ENCODE assay signal across 11 cellular contexts in genomic region chr12:57476993-57477709, GRCh38. TPM values are rescaled to one million over a fixed set of nuclear protein-coding genes. Genes with fewer than 3 reads are reported as not detected.
DNase-seq lines count a peak whose midpoint lies in the region; ATAC-seq and TF ChIP-seq lines count a peak whose summit lies in the region.
"Had no signal": no experiment of that assay in that cellular context is flagged by ENCODE, and none has a peak within 500 bp of the region (broad histone marks: within the 10 kb centered on the region; RNA-seq: fewer than 3 reads in every experiment).

No MANE protein-coding gene starts in this region.

- H3K27me3 ChIP-seq in GM06990 (replicated peaks; ENCODE audit: control insufficient read depth, insufficient read depth, low read length) = no peaks in the 10 kb centered on the region
- H3K27me3 ChIP-seq in adrenal gland = peaks cover 26% of the 10 kb centered on the region

- peaks cover 16% of the 10 kb centered on the region for H3K36me3 Mint-ChIP-seq in T-helper 17 cell (ENCODE audit: low read depth)
- no peaks in the 10 kb centered on the region for H3K36me3 Mint-ChIP-seq in mesothelial cell of epicardium

- WGBS in adrenal gland, 4 donors = 71 to 84% (median 75%) methylated on average over 15 of the region's 15 CpGs

- H3K27ac Mint-ChIP-seq in T-helper 17 cell = peak overlapping the region; percentile 100
- no peak overlapping the region for H3K27ac Mint-ChIP-seq in mesothelial cell of epicardium
- H3K27ac Mint-ChIP-seq: HFFc6 had no signal

- no peaks in the 10 kb centered on the region for H3K27me3 Mint-ChIP-seq in T-helper 17 cell
- peaks cover 91% of the 10 kb centered on the region for H3K27me3 Mint-ChIP-seq in mesothelial cell of epicardium (ENCODE audit: low read depth)

- H3K4me3 ChIP-seq in GM06990 (replicated peaks; ENCODE audit: low read depth, low read length) = peak overlapping the region; percentile 70
- H3K4me3 ChIP-seq in adrenal gland = peak overlapping the region in 1 of 4 donors; percentile 49

- H3K27ac ChIP-seq in adrenal gland = peak overlapping the region in 2 of 5 donors; percentile 68 to 86

- intact Hi-C loops in adrenal gland (cut with DNase I) = no loop called here

- H3K9me3 ChIP-seq in T-helper 17 cell (ENCODE audit: control insufficient read depth, low read length, poor library complexity, severe bottlenecking) (no peaks in the 10 kb centered on the region), adrenal gland (replicated peaks in 1 of 3) (no peaks in the 10 kb centered on the region)

- H3K36me3 ChIP-seq in GM06990 (ENCODE audit: control insufficient read depth, insufficient read depth, low read length) (peaks cover 16% of the 10 kb centered on the region), adrenal gland (replicated peaks in 1 of 2) (no peaks in the 10 kb centered on the region)

- H3K4me1 ChIP-seq in adrenal gland (replicated peaks in 1 of 2) = peaks cover 11 to 14% of the 10 kb centered on the region in 2 donors

- TF ChIP-seq CTCF in GM06990 (IDR thresholded peaks at IDR 0.05; ENCODE audit: insufficient read depth, low read length, poor library complexity, severe bottlenecking) = no peak
- no peak for TF ChIP-seq CTCF in mesothelial cell of epicardium (IDR thresholded peaks at IDR 0.05; ENCODE audit: unreplicated experiment)
- TF ChIP-seq CTCF in adrenal gland (IDR thresholded peaks at IDR 0.05) = no peak

- peaks cover 73% of the 10 kb centered on the region for H3K4me1 Mint-ChIP-seq in T-helper 17 cell
- H3K4me1 Mint-ChIP-seq in mesothelial cell of epicardium = peaks cover 23% of the 10 kb centered on the region

- H3K4me3 Mint-ChIP-seq in T-helper 17 cell = peak overlapping the region; percentile 98
- H3K4me3 Mint-ChIP-seq in mesothelial cell of epicardium = peak overlapping the region; percentile 28
- H3K4me3 Mint-ChIP-seq: HFFc6 had no signal

- DNase-seq in GM06990 (ENCODE audit: extremely low read depth, insufficient read length) (peak; percentile 37), T-helper 17 cell (no peak), mesothelial cell of epicardium (ENCODE audit: low spot score in 2 of 2, unreplicated experiment in 2 of 2) (no peak), dedifferentiated amniotic fluid mesenchymal stem cell (ENCODE audit: extremely low spot score) (no peak), adrenal gland (no peak)
- DNase-seq: HFFc6, mammary epithelial cell, SW 1271 had no signal

- no peak for TF ChIP-seq POLR2A in adrenal gland (IDR thresholded peaks at IDR 0.05)

- no peaks in the 10 kb centered on the region for H3K9me3 Mint-ChIP-seq in mesothelial cell of epicardium
- H3K9me3 Mint-ChIP-seq: HFFc6 had no signal

- ATAC-seq in T-helper 17 cell (no peak), HG02759 (IDR thresholded peaks at IDR 0.05; ENCODE audit: unreplicated experiment) (no peak)

RNA-seq across cellular contexts. Expression of gene ARHGAP9, which starts 2.5 kb away (rescaled TPM):
- total RNA-seq in T-helper 17 cell (100 to 1,000 TPM; 225 to 295 TPM), mesothelial cell of epicardium (0.90 to 1.1 TPM in 2 of 3 replicates, not detected in the other), adrenal gland (10 to 100 TPM in 7 of 8 donors, 1 to 10 TPM in 1; 7.5 to 39.4 (median 16.8) TPM)
- 10 to 100 TPM in 2 of 3 donors, 1 to 10 TPM in 1; 4.1 to 46.4 (median 19.4) TPM for polyA plus RNA-seq in adrenal gland
- total RNA-seq: G401 had no signal
- polyA plus RNA-seq: mammary epithelial cell had no signal

RNA-seq across cellular contexts. Expression of gene MARS1, which starts 10.7 kb away (rescaled TPM):
- total RNA-seq in T-helper 17 cell = 100 to 1,000 TPM; 175 to 180 TPM
- total RNA-seq in mesothelial cell of epicardium = 163 to 192 TPM (median 177 TPM) in 3 replicates
- total RNA-seq in adrenal gland = 100 to 1,000 TPM in 4 of 8 donors, 10 to 100 TPM in 4; 38.3 to 182 (median 116) TPM
- polyA plus RNA-seq in adrenal gland = 100 to 1,000 TPM; 114 to 210 (median 143) TPM

RNA-seq across cellular contexts. Expression of gene GLI1, which starts 17.6 kb away (rescaled TPM):
- under 1 TPM; 0.10 to 0.22 TPM for total RNA-seq in T-helper 17 cell
- total RNA-seq in mesothelial cell of epicardium = 6.0 to 10.1 TPM (median 8.4 TPM) in 3 replicates
- 1 to 10 TPM in 4 of 8 donors, under 1 TPM in 4; 0.30 to 2.8 (median 0.92) TPM for total RNA-seq in adrenal gland
- 1 to 10 TPM in 2 of 3 donors, under 1 TPM in 1; 0.44 to 7.2 (median 4.4) TPM for polyA plus RNA-seq in adrenal gland

RNA-seq across cellular contexts. Expression of gene INHBE, which starts 22.0 kb away (rescaled TPM):
- total RNA-seq in T-helper 17 cell = not detected
- total RNA-seq in mesothelial cell of epicardium = 0.09 TPM in 1 of 3 replicates, not detected in the others
- total RNA-seq in adrenal gland = not detected
- not detected for polyA plus RNA-seq in adrenal gland

RNA-seq across cellular contexts. Expression of gene INHBC, which starts 42.6 kb away (rescaled TPM):
- total RNA-seq in T-helper 17 cell (not detected), mesothelial cell of epicardium (0.24 to 0.32 TPM (median 0.31 TPM) in 3 replicates), adrenal gland (not detected)
- polyA plus RNA-seq in adrenal gland = not detected
- total RNA-seq: G401, HFFc6, M059J had no signal
